ENCODE assay signal across 2 cellular contexts in genomic region chr21:42437786-42438185, GRCh38.
TF ChIP-seq lines count a peak whose summit lies in the region.

No MANE protein-coding gene starts in this region.

TF ChIP-seq in HEK293, 187 proteins besides CTCF, POLR2A, EP300 and RAD21:
- TF ChIP-seq REST (tag by site-specific recombination; IDR thresholded peaks at IDR 0.05), result peak; percentile 95
- TF ChIP-seq ZNF555 (tag by site-specific recombination; conservative IDR thresholded peaks at IDR 0.05), result no peak

TF ChIP-seq in GM12878, 131 proteins besides CTCF, POLR2A, EP300 and RAD21:
- TF ChIP-seq USF2 (IDR thresholded peaks at IDR 0.05; ENCODE audit: borderline replicate concordance, low read depth, low read length), result no peak
- peak; percentile 84 for TF ChIP-seq REST (IDR thresholded peaks at IDR 0.05; ENCODE audit: low read depth, low read length)
- TF ChIP-seq WRNIP1 (IDR thresholded peaks at IDR 0.05; ENCODE audit: borderline replicate concordance, low read depth, low read length), result no peak
